In genomic region chr6:157374889-157375443, GRCh38 we compare ENCODE assay signal across 31 cellular contexts. TPM values are rescaled to one million over a fixed set of nuclear protein-coding genes. Genes with fewer than 3 reads are reported as not detected.
DNase-seq lines count a peak whose midpoint lies in the region; ATAC-seq and TF ChIP-seq lines count a peak whose summit lies in the region.
"Had no signal": no experiment of that assay in that cellular context is flagged by ENCODE, and none has a peak within 500 bp of the region (broad histone marks: within the 10 kb centered on the region; RNA-seq: fewer than 3 reads in every experiment).

No MANE protein-coding gene starts in this region.

- H3K9me2 ChIP-seq in neural cell (ENCODE audit: insufficient read depth, low read length), result no peaks in the 10 kb centered on the region

- TF ChIP-seq EP300 in neural cell (conservative IDR thresholded peaks at IDR 0.05; ENCODE audit: poor library complexity, severe bottlenecking), result no peak

- ATAC-seq in GM18498 (IDR thresholded peaks at IDR 0.05; ENCODE audit: unreplicated experiment), result no peak
- ATAC-seq: lower lobe of right lung; pancreas; right cardiac atrium; stimulated activated effector memory CD8-positive, alpha-beta T cell treated with anti-CD3 and anti-CD28 coated beads, Interleukin-12 subunit alpha, Interleukin-12 subunit beta, amount 100 ng/mL, for 72 hours had no signal

- no peak overlapping the region for H3K27ac Mint-ChIP-seq in CD8-positive, alpha-beta memory T cell
- H3K27ac Mint-ChIP-seq: activated CD4-positive, alpha-beta memory T cell treated with anti-CD3 and anti-CD28 coated beads, Interleukin-2, amount 10 ng/mL, durations not matched to agents 7 days and 5 days; activated naive CD4-positive, alpha-beta T cell treated with anti-CD3 and anti-CD28 coated beads, Interleukin-2, amount 50 U/mL, for 24 hours; activated T-helper 2 cell treated with anti-CD3 and anti-CD28 coated beads, Interferon-gamma antibody, Interleukin-2, Interleukin-4, amounts not matched to agents 10 μg/mL and 5 μg/mL and 100 μg/mL, durations not matched to agents 14 hours and 24 hours and 36 hours; CD4-positive, alpha-beta T cell; IgD-negative memory B cell; nephron; stimulated activated effector memory CD8-positive, alpha-beta T cell treated with anti-CD3 and anti-CD28 coated beads, Interleukin-12 subunit alpha, Interleukin-12 subunit beta, amount 100 ng/mL, for 72 hours had no signal

- POLR2A ChIA-PET in CD8-positive, alpha-beta memory T cell (lab: Charles Lee), result no interaction called here

- peaks cover 0 to under 1% (median 0%) of the 10 kb centered on the region in 3 donors for H3K36me3 Mint-ChIP-seq in CD8-positive, alpha-beta memory T cell
- H3K36me3 Mint-ChIP-seq: activated naive CD4-positive, alpha-beta T cell treated with anti-CD3 and anti-CD28 coated beads, Interleukin-2, amount 50 U/mL, for 24 hours; IgD-negative memory B cell; stimulated activated effector memory CD8-positive, alpha-beta T cell treated with anti-CD3 and anti-CD28 coated beads, Interleukin-12 subunit alpha, Interleukin-12 subunit beta, amount 100 ng/mL, for 72 hours had no signal

- H3K27me3 ChIP-seq in dorsolateral prefrontal cortex, result no peaks in the 10 kb centered on the region
- H3K27me3 ChIP-seq in neural cell (ENCODE audit: insufficient read depth, low read depth, low read length), result no peaks in the 10 kb centered on the region
- H3K27me3 ChIP-seq in CD8-positive, alpha-beta memory T cell (ENCODE audit: insufficient read depth, low read length, poor library complexity, severe bottlenecking), result no peaks in the 10 kb centered on the region
- H3K27me3 ChIP-seq: pancreas, Peyer's patch, suprapubic skin had no signal

- H3K79me2 ChIP-seq in neural cell (replicated peaks; ENCODE audit: insufficient read depth, low read length), result no peaks in the 10 kb centered on the region

- no peak overlapping the region for H3K4me3 Mint-ChIP-seq in CD8-positive, alpha-beta memory T cell
- H3K4me3 Mint-ChIP-seq: activated CD4-positive, alpha-beta memory T cell treated with anti-CD3 and anti-CD28 coated beads, Interleukin-2, amount 10 ng/mL, durations not matched to agents 7 days and 5 days; activated naive CD4-positive, alpha-beta T cell treated with anti-CD3 and anti-CD28 coated beads, Interleukin-2, amount 50 U/mL, for 24 hours; CD4-positive, alpha-beta T cell; nephron; stimulated activated effector memory CD8-positive, alpha-beta T cell treated with anti-CD3 and anti-CD28 coated beads, Interleukin-12 subunit alpha, Interleukin-12 subunit beta, amount 100 ng/mL, for 72 hours had no signal

- no peaks in the 10 kb centered on the region for H3K36me3 ChIP-seq in neural cell (ENCODE audit: insufficient read depth, low read length)
- no peaks in the 10 kb centered on the region for H3K36me3 ChIP-seq in CD8-positive, alpha-beta memory T cell (ENCODE audit: insufficient read depth, low read length)
- H3K36me3 ChIP-seq: lower lobe of right lung, pancreas, Peyer's patch, spleen, suprapubic skin had no signal

- H3K4me1 ChIP-seq in CD8-positive, alpha-beta memory T cell (ENCODE audit: insufficient read depth, low read length), result peaks cover 13% of the 10 kb centered on the region
- H3K4me1 ChIP-seq: pancreas, Peyer's patch, suprapubic skin had no signal

- no peaks in the 10 kb centered on the region for H4K20me1 ChIP-seq in neural cell (ENCODE audit: insufficient read depth)

- H3K9me3 Mint-ChIP-seq in CD8-positive, alpha-beta memory T cell, result no peaks in the 10 kb centered on the region
- H3K9me3 Mint-ChIP-seq: activated CD4-positive, alpha-beta memory T cell treated with anti-CD3 and anti-CD28 coated beads, Interleukin-2, amount 10 ng/mL, durations not matched to agents 7 days and 5 days; activated naive CD4-positive, alpha-beta T cell treated with anti-CD3 and anti-CD28 coated beads, Interleukin-2, amount 50 U/mL, for 24 hours; activated T-helper 2 cell treated with anti-CD3 and anti-CD28 coated beads, Interferon-gamma antibody, Interleukin-2, Interleukin-4, amounts not matched to agents 10 μg/mL and 5 μg/mL and 100 μg/mL, durations not matched to agents 14 hours and 24 hours and 36 hours; CD4-positive, alpha-beta T cell; IgD-negative memory B cell; nephron; stimulated activated effector memory CD8-positive, alpha-beta T cell treated with anti-CD3 and anti-CD28 coated beads, Interleukin-12 subunit alpha, Interleukin-12 subunit beta, amount 100 ng/mL, for 72 hours had no signal

- H3K27me3 Mint-ChIP-seq in CD8-positive, alpha-beta memory T cell, result peaks cover 2% of the 10 kb centered on the region in 2 donors

- peaks cover 7 to 10% (median 8%) of the 10 kb centered on the region in 3 donors for H3K4me1 Mint-ChIP-seq in CD8-positive, alpha-beta memory T cell

- no peak for TF ChIP-seq CTCF in dorsolateral prefrontal cortex (IDR thresholded peaks at IDR 0.05 in 54 of 56, conservative IDR thresholded peaks at IDR 0.05 in 2 of 56; ENCODE audit: low read depth in 1 of 56, partially characterized antibody in 56 of 56)
- TF ChIP-seq CTCF in neural cell (IDR thresholded peaks at IDR 0.05; ENCODE audit: poor library complexity, severe bottlenecking), result no peak

- H3K4me3 ChIP-seq in dorsolateral prefrontal cortex (peak overlapping the region in 3 of 59 donors; percentile 5 to 34 (median 23)), neural cell (ENCODE audit: low read length) (peak overlapping the region; percentile 18)
- H3K4me3 ChIP-seq in CD8-positive, alpha-beta memory T cell (ENCODE audit: low read length), result no peak overlapping the region
- H3K4me3 ChIP-seq: lower lobe of right lung, pancreas, Peyer's patch, spleen, suprapubic skin had no signal

- CTCF ChIA-PET in CD8-positive, alpha-beta memory T cell (lab: Charles Lee), result interaction anchor here (0.8 to 1.0 kb wide), 2 partner anchors 43 to 51 kb away, joined by 3 read pairs; no protein-coding TSS in a partner anchor

- TF ChIP-seq RAD21 in neural cell (conservative IDR thresholded peaks at IDR 0.05), result no peak

- intact Hi-C loops in dorsolateral prefrontal cortex (cut with DNase I), result no loop called here

- H3F3A ChIP-seq in neural cell (ENCODE audit: insufficient read depth, low read length, poor library complexity, severe bottlenecking), result no peaks in the 10 kb centered on the region

- H3K27ac ChIP-seq in dorsolateral prefrontal cortex, result peak overlapping the region in 42 of 59 donors; percentile 2 to 84 (median 65)
- peak overlapping the region; percentile 4 for H3K27ac ChIP-seq in neural cell (ENCODE audit: low read length)
- H3K27ac ChIP-seq in CD8-positive, alpha-beta memory T cell (ENCODE audit: low read depth, low read length), result no peak overlapping the region
- H3K27ac ChIP-seq: lower lobe of right lung, pancreas, Peyer's patch, spleen, suprapubic skin had no signal

- H3K9me3 ChIP-seq in neural cell (ENCODE audit: low read length), result no peaks in the 10 kb centered on the region
- H3K9me3 ChIP-seq in CD8-positive, alpha-beta memory T cell (ENCODE audit: low read length), result no peaks in the 10 kb centered on the region
- H3K9me3 ChIP-seq: lower lobe of right lung, pancreas, Peyer's patch, spleen, suprapubic skin had no signal

- no peak overlapping the region for H3K9ac ChIP-seq in neural cell (ENCODE audit: low read length)

- no peak overlapping the region for H2AFZ ChIP-seq in neural cell (ENCODE audit: low read depth, low read length)

- no peak overlapping the region for H3K4me2 ChIP-seq in neural cell (ENCODE audit: low read length)

- peak; percentile 40 for DNase-seq in Ammon's horn (ENCODE audit: low spot score)
- DNase-seq in NCI-H69 (lab: John Stamatoyannopoulos, UW), result peak; percentile 35
- no peak for DNase-seq in dorsolateral prefrontal cortex
- no peak for DNase-seq in SKM-1 treated with dmso at 0.1 percent for 144 hours (lab: John Stamatoyannopoulos, UW; ENCODE audit: unreplicated experiment)
- DNase-seq in NCI-H1105 (lab: John Stamatoyannopoulos, UW), result no peak
- no peak for DNase-seq in CD8-positive, alpha-beta memory T cell
- DNase-seq: activated CD4-positive, alpha-beta memory T cell treated with anti-CD3 and anti-CD28 coated beads, Interleukin-2, amount 10 ng/mL, durations not matched to agents 7 days and 5 days; activated CD4-positive, CD25-positive, alpha-beta regulatory T cell treated with anti-CD3 and anti-CD28 coated beads, Interleukin-2, amount 50 U/mL, for 72 hours; amygdala; CD4-positive, alpha-beta T cell; DMS 273 treated with DMSO at 0.1 percent for 48 hours; EL; kidney; lower lobe of right lung; NCI-H1092; NCI-H187 treated with DMSO at 0.1 percent for 48 hours; NCI-H526; pancreas; Peyer's patch; right cardiac atrium; SIG-M5; spleen; stimulated activated CD4-positive, alpha-beta T cell treated with anti-CD3 and anti-CD28 coated beads, Interleukin-4, amount 100 ng/mL, for 24 hours had no signal

TF ChIP-seq in neural cell, 6 proteins besides CTCF, POLR2A, EP300 and RAD21 (continues in another document):
- TF ChIP-seq EZH2 (IDR thresholded peaks at IDR 0.05; ENCODE audit: borderline replicate concordance, insufficient read depth, low read length, poor library complexity, severe bottlenecking), result no peak
- no peak for TF ChIP-seq MXI1 (conservative IDR thresholded peaks at IDR 0.05; ENCODE audit: poor library complexity, severe bottlenecking)
- TF ChIP-seq TAF1 (IDR thresholded peaks at IDR 0.05; ENCODE audit: low read depth), result no peak
- no peak for TF ChIP-seq POLR2AphosphoS5 (IDR thresholded peaks at IDR 0.05)
- TF ChIP-seq SMC3 (conservative IDR thresholded peaks at IDR 0.05; ENCODE audit: poor library complexity), result no peak

RNA-seq across cellular contexts. Expression of gene ZDHHC14, which starts 6.0 kb away (rescaled TPM):
- 10 to 100 TPM; 29.9 to 60.8 (median 40.9) TPM for total RNA-seq in dorsolateral prefrontal cortex
- 4.1 and 7.9 TPM in 2 replicates for polyA plus RNA-seq in neural cell
- 5.9 and 7.8 TPM in 2 replicates for polyA minus RNA-seq in neural cell
- 1 to 10 TPM; 6.3 to 8.1 TPM for total RNA-seq in CD8-positive, alpha-beta memory T cell
- 4.2 TPM for polyA plus RNA-seq in CD8-positive, alpha-beta memory T cell

RNA-seq across cellular contexts. Expression of gene TMEM242, which starts 51.6 kb away (rescaled TPM):
- total RNA-seq in dorsolateral prefrontal cortex, result 10 to 100 TPM; 10.7 to 28.5 (median 20.7) TPM
- 17.6 and 19.4 TPM in 2 replicates for polyA plus RNA-seq in neural cell
- 14.9 and 18.9 TPM in 2 replicates for polyA minus RNA-seq in neural cell
- 10 to 100 TPM; 11.0 to 11.9 TPM for total RNA-seq in CD8-positive, alpha-beta memory T cell
- 12.1 TPM for polyA plus RNA-seq in CD8-positive, alpha-beta memory T cell

Comparison
In these comparisons a context has a peak if more than half of its experiments do, and no peak if none do; other contexts are left out.
1. DNase-seq: peak in Ammon's horn (single experiment) and NCI-H69 (single experiment); none in dorsolateral prefrontal cortex (0 of 10), SKM-1 treated with dmso at 0.1 percent for 144 hours (single experiment), NCI-H1105 (single experiment) and CD8-positive, alpha-beta memory T cell (0 of 5).